ENCODE assay signal across 1 cellular context in the genomic region with DNA sequence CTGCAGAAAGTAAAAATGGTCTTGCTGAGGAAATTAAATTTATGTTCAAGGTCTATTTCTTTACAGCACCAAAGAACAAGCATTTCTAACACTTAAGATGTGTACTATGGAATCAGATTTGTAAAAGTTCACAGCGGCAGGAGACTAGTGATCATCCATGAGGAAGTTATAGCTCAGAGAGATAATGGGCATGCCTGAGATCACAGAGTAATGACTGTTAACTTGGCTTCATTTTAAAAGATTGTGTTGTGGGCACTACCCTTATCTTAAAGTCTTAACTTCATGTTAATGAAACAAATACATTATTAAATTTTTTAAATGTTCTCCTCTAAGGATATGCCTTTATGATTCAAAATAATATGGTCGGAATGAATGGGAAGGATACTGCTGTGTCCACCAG.
TF ChIP-seq lines count a peak whose summit lies in the region.

No MANE protein-coding gene starts in this region.

TF ChIP-seq in SK-N-SH treated with all-trans-retinoic acid at 6 μM for 48 hours, 23 proteins besides CTCF, POLR2A, EP300 and RAD21 (continued from another document):
- TF ChIP-seq, protein P1, sequence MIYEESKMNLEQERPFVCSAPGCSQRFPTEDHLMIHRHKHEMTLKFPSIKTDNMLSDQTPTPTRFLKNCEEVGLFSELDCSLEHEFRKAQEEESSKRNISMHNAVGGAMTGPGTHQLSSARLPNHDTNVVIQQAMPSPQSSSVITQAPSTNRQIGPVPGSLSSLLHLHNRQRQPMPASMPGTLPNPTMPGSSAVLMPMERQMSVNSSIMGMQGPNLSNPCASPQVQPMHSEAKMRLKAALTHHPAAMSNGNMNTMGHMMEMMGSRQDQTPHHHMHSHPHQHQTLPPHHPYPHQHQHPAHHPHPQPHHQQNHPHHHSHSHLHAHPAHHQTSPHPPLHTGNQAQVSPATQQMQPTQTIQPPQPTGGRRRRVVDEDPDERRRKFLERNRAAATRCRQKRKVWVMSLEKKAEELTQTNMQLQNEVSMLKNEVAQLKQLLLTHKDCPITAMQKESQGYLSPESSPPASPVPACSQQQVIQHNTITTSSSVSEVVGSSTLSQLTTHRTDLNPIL (CRISPR knock-in tag; IDR thresholded peaks at IDR 0.05; ENCODE audit: low read depth), result no peak
- TF ChIP-seq ZFP3 (CRISPR knock-in tag; IDR thresholded peaks at IDR 0.05), result no peak
- TF ChIP-seq ZC3H10 (CRISPR knock-in tag; IDR thresholded peaks at IDR 0.05), result no peak
- no peak for TF ChIP-seq TOX (CRISPR knock-in tag; IDR thresholded peaks at IDR 0.05; ENCODE audit: borderline replicate concordance)
- TF ChIP-seq RARB (CRISPR knock-in tag; IDR thresholded peaks at IDR 0.05), result no peak
- TF ChIP-seq, protein P2, sequence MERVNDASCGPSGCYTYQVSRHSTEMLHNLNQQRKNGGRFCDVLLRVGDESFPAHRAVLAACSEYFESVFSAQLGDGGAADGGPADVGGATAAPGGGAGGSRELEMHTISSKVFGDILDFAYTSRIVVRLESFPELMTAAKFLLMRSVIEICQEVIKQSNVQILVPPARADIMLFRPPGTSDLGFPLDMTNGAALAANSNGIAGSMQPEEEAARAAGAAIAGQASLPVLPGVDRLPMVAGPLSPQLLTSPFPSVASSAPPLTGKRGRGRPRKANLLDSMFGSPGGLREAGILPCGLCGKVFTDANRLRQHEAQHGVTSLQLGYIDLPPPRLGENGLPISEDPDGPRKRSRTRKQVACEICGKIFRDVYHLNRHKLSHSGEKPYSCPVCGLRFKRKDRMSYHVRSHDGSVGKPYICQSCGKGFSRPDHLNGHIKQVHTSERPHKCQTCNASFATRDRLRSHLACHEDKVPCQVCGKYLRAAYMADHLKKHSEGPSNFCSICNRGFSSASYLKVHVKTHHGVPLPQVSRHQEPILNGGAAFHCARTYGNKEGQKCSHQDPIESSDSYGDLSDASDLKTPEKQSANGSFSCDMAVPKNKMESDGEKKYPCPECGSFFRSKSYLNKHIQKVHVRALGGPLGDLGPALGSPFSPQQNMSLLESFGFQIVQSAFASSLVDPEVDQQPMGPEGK (CRISPR knock-in tag; IDR thresholded peaks at IDR 0.05; ENCODE audit: borderline replicate concordance), result no peak
- no peak for TF ChIP-seq SNAI2 (CRISPR knock-in tag; IDR thresholded peaks at IDR 0.05)
- no peak for TF ChIP-seq PPARA (CRISPR knock-in tag; IDR thresholded peaks at IDR 0.05; ENCODE audit: borderline replicate concordance)
- no peak for TF ChIP-seq GLIS3 (CRISPR knock-in tag; IDR thresholded peaks at IDR 0.05)
- no peak for TF ChIP-seq ESRRG (CRISPR knock-in tag; IDR thresholded peaks at IDR 0.05)
- TF ChIP-seq BACH2 (CRISPR knock-in tag; IDR thresholded peaks at IDR 0.05; ENCODE audit: borderline replicate concordance), result no peak
- TF ChIP-seq ZFP30 (CRISPR knock-in tag; IDR thresholded peaks at IDR 0.05), result no peak
- TF ChIP-seq ZNF565 (CRISPR knock-in tag; conservative IDR thresholded peaks at IDR 0.05; ENCODE audit: low read depth), result no peak
- TF ChIP-seq, protein P3, sequence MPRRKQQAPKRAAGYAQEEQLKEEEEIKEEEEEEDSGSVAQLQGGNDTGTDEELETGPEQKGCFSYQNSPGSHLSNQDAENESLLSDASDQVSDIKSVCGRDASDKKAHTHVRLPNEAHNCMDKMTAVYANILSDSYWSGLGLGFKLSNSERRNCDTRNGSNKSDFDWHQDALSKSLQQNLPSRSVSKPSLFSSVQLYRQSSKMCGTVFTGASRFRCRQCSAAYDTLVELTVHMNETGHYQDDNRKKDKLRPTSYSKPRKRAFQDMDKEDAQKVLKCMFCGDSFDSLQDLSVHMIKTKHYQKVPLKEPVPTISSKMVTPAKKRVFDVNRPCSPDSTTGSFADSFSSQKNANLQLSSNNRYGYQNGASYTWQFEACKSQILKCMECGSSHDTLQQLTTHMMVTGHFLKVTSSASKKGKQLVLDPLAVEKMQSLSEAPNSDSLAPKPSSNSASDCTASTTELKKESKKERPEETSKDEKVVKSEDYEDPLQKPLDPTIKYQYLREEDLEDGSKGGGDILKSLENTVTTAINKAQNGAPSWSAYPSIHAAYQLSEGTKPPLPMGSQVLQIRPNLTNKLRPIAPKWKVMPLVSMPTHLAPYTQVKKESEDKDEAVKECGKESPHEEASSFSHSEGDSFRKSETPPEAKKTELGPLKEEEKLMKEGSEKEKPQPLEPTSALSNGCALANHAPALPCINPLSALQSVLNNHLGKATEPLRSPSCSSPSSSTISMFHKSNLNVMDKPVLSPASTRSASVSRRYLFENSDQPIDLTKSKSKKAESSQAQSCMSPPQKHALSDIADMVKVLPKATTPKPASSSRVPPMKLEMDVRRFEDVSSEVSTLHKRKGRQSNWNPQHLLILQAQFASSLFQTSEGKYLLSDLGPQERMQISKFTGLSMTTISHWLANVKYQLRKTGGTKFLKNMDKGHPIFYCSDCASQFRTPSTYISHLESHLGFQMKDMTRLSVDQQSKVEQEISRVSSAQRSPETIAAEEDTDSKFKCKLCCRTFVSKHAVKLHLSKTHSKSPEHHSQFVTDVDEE (CRISPR knock-in tag; IDR thresholded peaks at IDR 0.05), result no peak
